In genomic region chr20:44005661-44006060, GRCh38 we compare ENCODE assay signal across 22 cellular contexts.
"Had no signal": no experiment of that assay in that cellular context is flagged by ENCODE, and none has a peak within 500 bp of the region (broad histone marks: within the 10 kb centered on the region; RNA-seq: fewer than 3 reads in every experiment).

No MANE protein-coding gene starts in this region.

- H3K4me2 ChIP-seq: hepatocyte had no signal

- H3K4me1 ChIP-seq: colonic mucosa, esophagus squamous epithelium, foreskin keratinocyte, gastrocnemius medialis had no signal

- H3K36me3 ChIP-seq: colonic mucosa, gastrocnemius medialis, heart left ventricle, heart right ventricle had no signal

- H3K9me3 Mint-ChIP-seq: dendritic cell treated with granulocyte-macrophage colony-stimulating factor and Interleukin-4, amounts not matched to agents 40 ng/mL and 50 ng/mL, for 4 days; effector memory CD8-positive, alpha-beta T cell; endodermal cell had no signal

- H3K27ac ChIP-seq: colonic mucosa, dorsolateral prefrontal cortex, epithelial cell of prostate, esophagus muscularis mucosa, esophagus squamous epithelium, foreskin keratinocyte, gastrocnemius medialis, gastroesophageal sphincter, heart left ventricle, heart right ventricle, hepatocyte had no signal

- H3K79me2 ChIP-seq: hepatocyte had no signal

- H3K4me3 ChIP-seq: colonic mucosa, dorsolateral prefrontal cortex, esophagus muscularis mucosa, esophagus squamous epithelium, gastrocnemius medialis, gastroesophageal sphincter, heart left ventricle, heart right ventricle, hepatocyte had no signal

- H2AFZ ChIP-seq: hepatocyte had no signal

- H3K4me3 Mint-ChIP-seq: dendritic cell treated with granulocyte-macrophage colony-stimulating factor and Interleukin-4, amounts not matched to agents 40 ng/mL and 50 ng/mL, for 4 days; effector memory CD8-positive, alpha-beta T cell; endodermal cell had no signal

- H3K27ac Mint-ChIP-seq: dendritic cell treated with granulocyte-macrophage colony-stimulating factor and Interleukin-4, amounts not matched to agents 40 ng/mL and 50 ng/mL, for 4 days; effector memory CD8-positive, alpha-beta T cell; endodermal cell had no signal

- DNase-seq: colonic mucosa; cortex of kidney; dermis blood vessel endothelial cell; dorsolateral prefrontal cortex; effector CD4-positive, alpha-beta T cell; effector CD8-positive, alpha-beta T cell; effector memory CD4-positive, alpha-beta T cell; effector memory CD8-positive, alpha-beta T cell; esophagus squamous epithelium; foreskin fibroblast; foreskin keratinocyte; foreskin melanocyte; gastrocnemius medialis; glutamatergic neuron; heart left ventricle; heart right ventricle had no signal

- H3K9me3 ChIP-seq: colonic mucosa, esophagus muscularis mucosa, esophagus squamous epithelium, gastrocnemius medialis, gastroesophageal sphincter, heart left ventricle, heart right ventricle had no signal

- H3K27me3 ChIP-seq: colonic mucosa, esophagus muscularis mucosa, esophagus squamous epithelium, gastrocnemius medialis, gastroesophageal sphincter, hepatocyte had no signal
